ENCODE assay signal across 8 cellular contexts in the genomic region with DNA sequence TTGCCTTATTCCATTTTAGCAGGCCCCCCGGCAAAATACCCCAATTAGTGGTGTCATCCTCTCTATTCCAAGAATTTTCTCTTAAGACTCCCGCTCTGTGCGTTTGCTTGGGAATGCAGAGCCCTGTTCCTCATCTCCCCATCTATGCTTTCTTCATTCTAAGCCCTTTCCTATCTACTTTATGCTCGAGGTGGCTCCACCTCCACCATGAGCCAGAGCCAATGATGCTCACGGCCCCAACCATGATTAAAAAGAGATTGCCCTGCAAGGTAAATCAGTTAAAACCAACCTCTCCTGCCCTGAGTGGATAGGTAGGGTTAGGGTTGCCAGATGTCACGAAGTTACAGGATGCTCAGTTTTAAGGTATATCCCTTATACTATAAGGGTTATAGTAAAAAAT.
DNase-seq lines count a peak whose midpoint lies in the region.

No MANE protein-coding gene starts in this region.

- H3K4me3 ChIP-seq in iPS-15b (ENCODE audit: low read depth, low read length) (peak overlapping the region; percentile 89), stomach smooth muscle (ENCODE audit: low read length in 2 of 2) (peak overlapping the region; percentile 93 to 94)

- peak overlapping the region; percentile 89 for H3K27ac ChIP-seq in stomach smooth muscle (ENCODE audit: low read length)

- H3K4me1 ChIP-seq in iPS-15b (ENCODE audit: control insufficient read depth, insufficient read depth, low read length) (no peaks in the 10 kb centered on the region), stomach smooth muscle (ENCODE audit: control insufficient read depth, insufficient read depth, low read length) (peaks cover 22% of the 10 kb centered on the region)

- H3K9me3 ChIP-seq in iPS-15b (ENCODE audit: control insufficient read depth, insufficient read depth, low read length) (no peaks in the 10 kb centered on the region), stomach smooth muscle (ENCODE audit: control insufficient read depth in 2 of 2, low read length in 2 of 2) (no peaks in the 10 kb centered on the region)

- DNase-seq in NCI-H748 (lab: John Stamatoyannopoulos, UW; ENCODE audit: unreplicated experiment) (peak; percentile 11), NCI-H748 treated with DMSO at 0.1 percent for 48 hours (lab: John Stamatoyannopoulos, UW) (no peak), MV-4-11 (lab: John Stamatoyannopoulos, UW) (no peak), DMS153 treated with DMSO at 0.1 percent for 48 hours (lab: John Stamatoyannopoulos, UW; ENCODE audit: unreplicated experiment) (no peak)
- DNase-seq in activated CD4-positive, alpha-beta T cell treated with anti-CD3 and anti-CD28 coated beads, Interleukin-2, amount 50 U/mL, for 48 hours, result peak; percentile 24 to 39
- no peak for DNase-seq in NK-92 treated with Interleukin-12 subunit alpha and Interleukin-12 subunit beta, amount 100 ng/mL, for 24 hours (lab: John Stamatoyannopoulos, UW)

- no peaks in the 10 kb centered on the region for H3K36me3 ChIP-seq in iPS-15b (ENCODE audit: control insufficient read depth, insufficient read depth, low read length)
- no peaks in the 10 kb centered on the region for H3K36me3 ChIP-seq in stomach smooth muscle (ENCODE audit: control insufficient read depth in 2 of 2, insufficient read depth in 2 of 2, low read length in 2 of 2)

- no peaks in the 10 kb centered on the region for H3K27me3 ChIP-seq in iPS-15b (ENCODE audit: control insufficient read depth, insufficient read depth, low read length)
- H3K27me3 ChIP-seq in stomach smooth muscle (ENCODE audit: control insufficient read depth in 1 of 2, insufficient read depth in 2 of 2, low read length in 2 of 2), result no peaks in the 10 kb centered on the region

- H3K9ac ChIP-seq in iPS-15b (ENCODE audit: low read depth, low read length) (no peak overlapping the region), stomach smooth muscle (ENCODE audit: low read length in 2 of 2) (peak overlapping the region; percentile 81 to 89)

Comparison
In these comparisons a context has a peak if more than half of its experiments do, and no peak if none do; other contexts are left out.
1. DNase-seq: peak in NCI-H748 (single experiment) and activated CD4-positive, alpha-beta T cell treated with anti-CD3 and anti-CD28 coated beads, Interleukin-2, amount 50 U/mL, for 48 hours (2 of 2); none in NCI-H748 treated with DMSO at 0.1 percent for 48 hours (single experiment), MV-4-11 (single experiment), DMS153 treated with DMSO at 0.1 percent for 48 hours (single experiment) and NK-92 treated with Interleukin-12 subunit alpha and Interleukin-12 subunit beta, amount 100 ng/mL, for 24 hours (single experiment).